In the genomic region with DNA sequence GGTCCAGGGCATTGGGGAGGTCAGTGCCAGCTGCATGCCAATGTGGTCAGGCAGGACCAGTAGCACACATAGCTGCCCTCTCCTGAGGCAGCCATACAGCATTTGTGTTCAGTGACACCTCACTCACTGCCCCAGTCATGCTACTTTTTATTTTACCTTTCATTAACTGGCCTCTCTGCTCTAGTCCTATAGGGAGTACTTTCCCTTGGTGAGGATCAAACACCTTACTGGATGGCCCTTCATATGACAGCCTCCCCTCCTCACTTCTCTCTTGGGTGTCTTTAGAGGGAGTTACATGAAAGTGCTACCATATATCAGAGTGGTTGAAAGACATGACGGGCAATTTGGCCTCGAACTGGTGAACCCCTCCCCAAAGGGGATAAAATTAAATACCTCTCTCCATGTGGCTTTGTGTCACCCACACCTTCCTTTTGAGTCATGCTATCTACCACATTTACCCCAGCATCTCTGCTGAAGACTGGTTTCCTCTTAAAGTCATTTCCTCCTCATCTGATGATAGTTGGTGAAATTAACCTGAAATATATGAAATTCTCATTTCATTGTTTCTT, we compare ENCODE assay signal across 15 cellular contexts. TPM values are rescaled to one million over a fixed set of nuclear protein-coding genes. Genes with fewer than 3 reads are reported as not detected.
DNase-seq lines count a peak whose midpoint lies in the region; ATAC-seq and TF ChIP-seq lines count a peak whose summit lies in the region.
"Had no signal": no experiment of that assay in that cellular context is flagged by ENCODE, and none has a peak within 500 bp of the region (broad histone marks: within the 10 kb centered on the region; RNA-seq: fewer than 3 reads in every experiment).

No MANE protein-coding gene starts in this region.

- no peak for TF ChIP-seq CTCF in chondrocyte (IDR thresholded peaks at IDR 0.05)

- H3K4me1 Mint-ChIP-seq in activated CD4-positive, alpha-beta memory T cell treated with anti-CD3 and anti-CD28 coated beads, Interleukin-2, amount 10 ng/mL, durations not matched to agents 7 days and 5 days = peaks cover 37% of the 10 kb centered on the region
- H3K4me1 Mint-ChIP-seq in chondrocyte (ENCODE audit: low read depth) = peaks cover 6% of the 10 kb centered on the region
- peaks cover 47% of the 10 kb centered on the region for H3K4me1 Mint-ChIP-seq in stimulated activated naive CD8-positive, alpha-beta T cell treated with anti-CD3 and anti-CD28 coated beads, Interleukin-15, Interleukin-2, amounts not matched to agents 100 ng/mL and 50 ng/mL, for 24 hours (ENCODE audit: low read depth)

- H3K27me3 Mint-ChIP-seq in activated CD4-positive, alpha-beta memory T cell treated with anti-CD3 and anti-CD28 coated beads, Interleukin-2, amount 10 ng/mL, durations not matched to agents 7 days and 5 days = no peaks in the 10 kb centered on the region
- no peaks in the 10 kb centered on the region for H3K27me3 Mint-ChIP-seq in chondrocyte (ENCODE audit: low read depth)
- no peaks in the 10 kb centered on the region for H3K27me3 Mint-ChIP-seq in stimulated activated naive CD8-positive, alpha-beta T cell treated with anti-CD3 and anti-CD28 coated beads, Interleukin-15, Interleukin-2, amounts not matched to agents 100 ng/mL and 50 ng/mL, for 24 hours
- H3K27me3 Mint-ChIP-seq: IgD-negative memory B cell had no signal

- H3K9me3 Mint-ChIP-seq in activated CD4-positive, alpha-beta memory T cell treated with anti-CD3 and anti-CD28 coated beads, Interleukin-2, amount 10 ng/mL, durations not matched to agents 7 days and 5 days = no peaks in the 10 kb centered on the region
- H3K9me3 Mint-ChIP-seq in chondrocyte (ENCODE audit: low read depth) = no peaks in the 10 kb centered on the region
- no peaks in the 10 kb centered on the region for H3K9me3 Mint-ChIP-seq in stimulated activated naive CD8-positive, alpha-beta T cell treated with anti-CD3 and anti-CD28 coated beads, Interleukin-15, Interleukin-2, amounts not matched to agents 100 ng/mL and 50 ng/mL, for 24 hours
- H3K9me3 Mint-ChIP-seq: IgD-negative memory B cell had no signal

- peak overlapping the region; percentile 86 for H3K27ac Mint-ChIP-seq in activated CD4-positive, alpha-beta memory T cell treated with anti-CD3 and anti-CD28 coated beads, Interleukin-2, amount 10 ng/mL, durations not matched to agents 7 days and 5 days
- H3K27ac Mint-ChIP-seq in chondrocyte (ENCODE audit: unreplicated experiment) = no peak overlapping the region
- peak overlapping the region; percentile 91 for H3K27ac Mint-ChIP-seq in stimulated activated naive CD8-positive, alpha-beta T cell treated with anti-CD3 and anti-CD28 coated beads, Interleukin-15, Interleukin-2, amounts not matched to agents 100 ng/mL and 50 ng/mL, for 24 hours

- H3K36me3 Mint-ChIP-seq in activated CD4-positive, alpha-beta memory T cell treated with anti-CD3 and anti-CD28 coated beads, Interleukin-2, amount 10 ng/mL, durations not matched to agents 7 days and 5 days (ENCODE audit: low read depth) = peaks cover 11% of the 10 kb centered on the region
- H3K36me3 Mint-ChIP-seq in chondrocyte (ENCODE audit: low read depth) = no peaks in the 10 kb centered on the region
- peaks cover 20% of the 10 kb centered on the region for H3K36me3 Mint-ChIP-seq in stimulated activated naive CD8-positive, alpha-beta T cell treated with anti-CD3 and anti-CD28 coated beads, Interleukin-15, Interleukin-2, amounts not matched to agents 100 ng/mL and 50 ng/mL, for 24 hours (ENCODE audit: low read depth)

- peak overlapping the region; percentile 58 for H3K4me3 Mint-ChIP-seq in activated CD4-positive, alpha-beta memory T cell treated with anti-CD3 and anti-CD28 coated beads, Interleukin-2, amount 10 ng/mL, durations not matched to agents 7 days and 5 days
- no peak overlapping the region for H3K4me3 Mint-ChIP-seq in chondrocyte (ENCODE audit: unreplicated experiment)
- H3K4me3 Mint-ChIP-seq in stimulated activated naive CD8-positive, alpha-beta T cell treated with anti-CD3 and anti-CD28 coated beads, Interleukin-15, Interleukin-2, amounts not matched to agents 100 ng/mL and 50 ng/mL, for 24 hours = peak overlapping the region; percentile 58
- H3K4me3 Mint-ChIP-seq: IgD-negative memory B cell had no signal

- intact Hi-C loops in cardiac septum (cut with DNase I) (no loop called here), Right ventricle myocardium inferior (cut with DNase I) (loop anchor here (10.0 kb wide), 1 partner anchor 101 kb away; no protein-coding TSS in a partner anchor)

- DNase-seq in cardiac septum (ENCODE audit: low spot score) (peak; percentile 10), Right ventricle myocardium inferior (ENCODE audit: missing footprints) (no peak), chondrocyte (ENCODE audit: low spot score) (peak; percentile 13), NCI-H510A (lab: John Stamatoyannopoulos, UW) (no peak), 8988T (no peak)
- peak; percentile 66 for DNase-seq in activated CD4-positive, alpha-beta memory T cell treated with anti-CD3 and anti-CD28 coated beads, Interleukin-2, amount 10 ng/mL, durations not matched to agents 7 days and 5 days
- DNase-seq: brain microvascular endothelial cell, hypothalamus, NCI-H1694, NCI-H82 had no signal

- CTCF ChIA-PET in activated CD4-positive, alpha-beta memory T cell treated with anti-CD3 and anti-CD28 coated beads, Interleukin-2, amount 10 ng/mL, durations not matched to agents 7 days and 5 days (lab: Charles Lee) = interaction anchor here (0.6 to 4.2 kb wide), 6 partner anchors 26 to 155 kb away, joined by 3 to 98 read pairs (median 3); a partner anchor contains a TSS

- no peak for ATAC-seq in Right ventricle myocardium inferior
- no peak for ATAC-seq in HG03280 (IDR thresholded peaks at IDR 0.05; ENCODE audit: unreplicated experiment)

- POLR2A ChIA-PET in activated CD4-positive, alpha-beta memory T cell treated with anti-CD3 and anti-CD28 coated beads, Interleukin-2, amount 10 ng/mL, durations not matched to agents 7 days and 5 days (lab: Charles Lee) = interaction anchor here (0.9 to 5.4 kb wide), 5 partner anchors 9 to 126 kb away, joined by 3 to 40 read pairs (median 4); a partner anchor contains a TSS

RNA-seq across cellular contexts. Expression of a gene that starts 17.6 kb away (rescaled TPM):
- total RNA-seq in cardiac septum (not detected), Right ventricle myocardium inferior (not detected), chondrocyte (not detected in 3 replicates)
- not detected for total RNA-seq in activated CD4-positive, alpha-beta memory T cell treated with anti-CD3 and anti-CD28 coated beads, Interleukin-2, amount 10 ng/mL, durations not matched to agents 7 days and 5 days
- total RNA-seq: endothelial cell of umbilical vein, lung had no signal

RNA-seq across cellular contexts. Expression of a gene that starts 40.0 kb away (rescaled TPM):
- total RNA-seq in cardiac septum (2.4 TPM), Right ventricle myocardium inferior (3.2 TPM), chondrocyte (11.2 to 26.0 TPM (median 15.3 TPM) in 3 replicates)
- 100 to 1,000 TPM; 196 TPM for total RNA-seq in activated CD4-positive, alpha-beta memory T cell treated with anti-CD3 and anti-CD28 coated beads, Interleukin-2, amount 10 ng/mL, durations not matched to agents 7 days and 5 days

Comparison
In these comparisons a context has a peak if more than half of its experiments do, and no peak if none do; other contexts are left out.
1. DNase-seq: peak in cardiac septum (single experiment), activated CD4-positive, alpha-beta memory T cell treated with anti-CD3 and anti-CD28 coated beads, Interleukin-2, amount 10 ng/mL, durations not matched to agents 7 days and 5 days (single experiment) and chondrocyte (single experiment); none in Right ventricle myocardium inferior (single experiment), NCI-H510A (single experiment) and 8988T (single experiment).